Comparison of ENCODE assay signal across 9 cellular contexts in genomic region chr20:63234693-63235398, GRCh38. TPM values are rescaled to one million over a fixed set of nuclear protein-coding genes. Genes with fewer than 3 reads are reported as not detected.
DNase-seq lines count a peak whose midpoint lies in the region; ATAC-seq, FAIRE-seq and TF ChIP-seq lines count a peak whose summit lies in the region.
"Had no signal": no experiment of that assay in that cellular context is flagged by ENCODE, and none has a peak within 500 bp of the region (broad histone marks: within the 10 kb centered on the region; RNA-seq: fewer than 3 reads in every experiment).

No MANE protein-coding gene starts in this region.

- H3K36me3 Mint-ChIP-seq in Calu3 (ENCODE audit: insufficient read depth, unreplicated experiment) (peaks cover 16% of the 10 kb centered on the region), astrocyte (ENCODE audit: low read depth, unreplicated experiment) (no peaks in the 10 kb centered on the region)

- H3K79me2 ChIP-seq in astrocyte (ENCODE audit: insufficient read depth, low read length), result no peaks in the 10 kb centered on the region

- H4K91ac ChIP-seq in mesenchymal stem cell (ENCODE audit: low read length), result peak overlapping the region; percentile 79

- TF ChIP-seq CTCF in Calu3 (IDR thresholded peaks at IDR 0.05; ENCODE audit: unreplicated experiment) (peak; percentile 76), astrocyte (IDR thresholded peaks at IDR 0.05; ENCODE audit: insufficient read depth, low read depth, low read length) (peak; percentile 15)

- H2AK5ac ChIP-seq in mesenchymal stem cell (ENCODE audit: low read length, severe bottlenecking), result peak overlapping the region; percentile 57

- H2AFZ ChIP-seq in astrocyte (ENCODE audit: low read depth, low read length) (no peak overlapping the region), mesenchymal stem cell (ENCODE audit: low read depth, low read length) (peak overlapping the region; percentile 14)

- peak overlapping the region; percentile 10 for H3K27ac Mint-ChIP-seq in Calu3 (ENCODE audit: unreplicated experiment)
- peak overlapping the region; percentile 98 for H3K27ac Mint-ChIP-seq in astrocyte (ENCODE audit: unreplicated experiment)

- BruUV-seq in Calu3 (replicated peaks; lab: Mats Ljungman, UMichigan), result no TSS peak

- H4K20me1 ChIP-seq in astrocyte (ENCODE audit: insufficient read depth, low read length), result no peaks in the 10 kb centered on the region

- intact Hi-C loops in Calu3 (cut with micrococcal nuclease; ENCODE audit: unreplicated experiment), result no loop called here

- peak overlapping the region in 1 of 2 experiments; percentile 7 for H3K14ac ChIP-seq in mesenchymal stem cell (ENCODE audit: low read length in 2 of 2)

- H2BK5ac ChIP-seq in mesenchymal stem cell (ENCODE audit: low read depth, low read length, poor library complexity, severe bottlenecking), result peak overlapping the region; percentile 58

- no peaks in the 10 kb centered on the region for H3K36me3 ChIP-seq in astrocyte (ENCODE audit: insufficient read depth, low read length)
- H3K36me3 ChIP-seq in mesenchymal stem cell (ENCODE audit: control insufficient read depth in 1 of 2, insufficient read depth in 2 of 2, low read depth in 1 of 2, low read length in 2 of 2), result no peaks in the 10 kb centered on the region

- CTCF ChIA-PET in Calu3 (lab: Charles Lee), result interaction anchor here (0.6 to 4.2 kb wide), 7 partner anchors 11 to 614 kb away, joined by 3 to 68 read pairs (median 3); partner anchors contain the start of gene ARFGAP1

- H3K18ac ChIP-seq in mesenchymal stem cell (ENCODE audit: low read depth in 1 of 2, low read length in 2 of 2), result peak overlapping the region; percentile 59 to 92

- no peak overlapping the region for H3K4me3 ChIP-seq in astrocyte (ENCODE audit: insufficient read depth, low read depth, low read length)
- H3K4me3 ChIP-seq in mesenchymal stem cell (ENCODE audit: insufficient read depth in 1 of 2, low read depth in 1 of 2, low read length in 2 of 2), result no peak overlapping the region

- FAIRE-seq in astrocyte (lab: Jason Lieb, UNC), result no peak

- H3K9me3 Mint-ChIP-seq in Calu3 (ENCODE audit: low read depth, unreplicated experiment), result no peaks in the 10 kb centered on the region
- H3K9me3 Mint-ChIP-seq in astrocyte (ENCODE audit: unreplicated experiment), result no peaks in the 10 kb centered on the region

- H3K9ac ChIP-seq in astrocyte (ENCODE audit: low read length) (peak overlapping the region; percentile 35), mesenchymal stem cell (ENCODE audit: low read length) (no peak overlapping the region)

- peaks cover 39% of the 10 kb centered on the region for H3K4me1 Mint-ChIP-seq in Calu3 (ENCODE audit: low read depth, unreplicated experiment)
- peaks cover 34% of the 10 kb centered on the region for H3K4me1 Mint-ChIP-seq in astrocyte (ENCODE audit: low read depth, unreplicated experiment)

- H3K4me1 ChIP-seq in astrocyte (ENCODE audit: insufficient read depth, low read length) (peaks cover 43% of the 10 kb centered on the region), mesenchymal stem cell (ENCODE audit: control insufficient read depth, insufficient read depth, low read depth, low read length) (peaks cover 64% of the 10 kb centered on the region)

- 25% methylated on average over 19 of the region's 20 CpGs for WGBS in mesenchymal stem cell

- peak overlapping the region; percentile 88 to 99 for H2BK12ac ChIP-seq in mesenchymal stem cell (ENCODE audit: low read length in 2 of 2)

- H3K79me1 ChIP-seq in mesenchymal stem cell (replicated peaks; ENCODE audit: low read length, poor library complexity, severe bottlenecking), result no peaks in the 10 kb centered on the region

- H3K9me3 ChIP-seq in astrocyte (ENCODE audit: insufficient read depth, low read depth, low read length) (no peaks in the 10 kb centered on the region), mesenchymal stem cell (ENCODE audit: control insufficient read depth, low read length) (no peaks in the 10 kb centered on the region)

- DNase-seq in Calu3 (peak; percentile 85), HuH-7 (ENCODE audit: low spot score) (peak; percentile 90), astrocyte (ENCODE audit: low read depth) (no peak), mesenchymal stem cell (peak; percentile 44), GF-D8 (lab: John Stamatoyannopoulos, UW) (no peak), NCI-H1436 (lab: John Stamatoyannopoulos, UW) (no peak), glomerular visceral epithelial cell (ENCODE audit: extremely low spot score) (no peak)

- peak overlapping the region; percentile 9 to 54 for H3K4ac ChIP-seq in mesenchymal stem cell (ENCODE audit: low read depth in 1 of 2, low read length in 2 of 2)

- peak overlapping the region; percentile 99 for H2BK15ac ChIP-seq in mesenchymal stem cell (ENCODE audit: low read depth, poor library complexity, severe bottlenecking)

- H3K4me2 ChIP-seq in astrocyte (ENCODE audit: low read length) (no peak overlapping the region), mesenchymal stem cell (ENCODE audit: low read length, poor library complexity, severe bottlenecking) (peak overlapping the region; percentile 20)

- H4K8ac ChIP-seq in mesenchymal stem cell (ENCODE audit: low read length), result peak overlapping the region; percentile 83

- H3K4me3 Mint-ChIP-seq in Calu3 (ENCODE audit: low read depth, unreplicated experiment), result no peak overlapping the region
- no peak overlapping the region for H3K4me3 Mint-ChIP-seq in astrocyte (ENCODE audit: unreplicated experiment)

- H3K27me3 ChIP-seq in astrocyte (ENCODE audit: insufficient read depth, low read length) (no peaks in the 10 kb centered on the region), mesenchymal stem cell (ENCODE audit: control insufficient read depth in 1 of 2, insufficient read depth in 1 of 2, low read length in 2 of 2) (peaks cover 0 to 9% of the 10 kb centered on the region in 2 experiments)

- no peaks in the 10 kb centered on the region for H3K27me3 Mint-ChIP-seq in Calu3 (ENCODE audit: unreplicated experiment)
- no peaks in the 10 kb centered on the region for H3K27me3 Mint-ChIP-seq in astrocyte (ENCODE audit: low read depth, unreplicated experiment)

- peak overlapping the region; percentile 8 for H2BK120ac ChIP-seq in mesenchymal stem cell (ENCODE audit: low read depth, low read length)

- no peak overlapping the region for H3K23ac ChIP-seq in mesenchymal stem cell (ENCODE audit: low read length in 2 of 2)

- no peak for ATAC-seq in HG03457 (IDR thresholded peaks at IDR 0.05; ENCODE audit: unreplicated experiment)

- no peak overlapping the region for H3K27ac ChIP-seq in astrocyte (ENCODE audit: low read depth, low read length)
- H3K27ac ChIP-seq in mesenchymal stem cell (ENCODE audit: low read length, poor library complexity, severe bottlenecking), result peak overlapping the region; percentile 28

RNA-seq across cellular contexts. Expression of gene BIRC7, which starts 0.9 kb away (rescaled TPM):
- 0.26 TPM in 1 of 2 replicates, not detected in the other for total RNA-seq in Calu3 (2022)
- total RNA-seq in astrocyte, result 2.9 and 3.3 TPM in 2 replicates
- polyA plus RNA-seq in mesenchymal stem cell (2013, experiment 1 of 2), result 1.6 TPM
- 1.5 TPM for polyA plus RNA-seq in mesenchymal stem cell (2013, experiment 2 of 2)
- total RNA-seq: dermis microvascular lymphatic vessel endothelial cell had no signal

RNA-seq across cellular contexts. Expression of gene YTHDF1, which starts 18.9 kb away (rescaled TPM):
- total RNA-seq in Calu3 (2022) (93.4 and 94.4 TPM in 2 replicates), astrocyte (98.9 and 107 TPM in 2 replicates)
- 32.3 TPM for polyA plus RNA-seq in mesenchymal stem cell (2013, experiment 1 of 2)
- 32.4 TPM for polyA plus RNA-seq in mesenchymal stem cell (2013, experiment 2 of 2)

RNA-seq across cellular contexts. Expression of gene NKAIN4, which starts 19.4 kb away (rescaled TPM):
- total RNA-seq in Calu3 (2022) (not detected in 2 replicates), astrocyte (146 and 162 TPM in 2 replicates)
- polyA plus RNA-seq in mesenchymal stem cell (2013, experiment 1 of 2), result 0.10 TPM
- polyA plus RNA-seq in mesenchymal stem cell (2013, experiment 2 of 2), result not detected
- total RNA-seq: dermis microvascular lymphatic vessel endothelial cell had no signal

RNA-seq across cellular contexts. Expression of gene ARFGAP1, which starts 37.8 kb away (rescaled TPM):
- 127 and 146 TPM in 2 replicates for total RNA-seq in Calu3 (2022)
- 220 and 225 TPM in 2 replicates for total RNA-seq in astrocyte
- 62.8 TPM for polyA plus RNA-seq in mesenchymal stem cell (2013, experiment 1 of 2)
- polyA plus RNA-seq in mesenchymal stem cell (2013, experiment 2 of 2), result 60.5 TPM

RNA-seq across cellular contexts. Expression of gene COL20A1, which starts 58.1 kb away (rescaled TPM):
- total RNA-seq in Calu3 (2022) (0.44 TPM in 1 of 2 replicates, not detected in the other), astrocyte (3.1 and 5.0 TPM in 2 replicates)
- polyA plus RNA-seq in mesenchymal stem cell (2013, experiment 1 of 2), result not detected
- not detected for polyA plus RNA-seq in mesenchymal stem cell (2013, experiment 2 of 2)
- total RNA-seq: dermis microvascular lymphatic vessel endothelial cell had no signal

Comparison
In these comparisons a context has a peak if more than half of its experiments do, and no peak if none do; other contexts are left out.
1. DNase-seq: peak in Calu3 (single experiment), HuH-7 (single experiment) and mesenchymal stem cell (single experiment); none in astrocyte (single experiment), GF-D8 (single experiment), NCI-H1436 (single experiment) and glomerular visceral epithelial cell (single experiment).
2. RNA of gene NKAIN4, which starts 19.4 kb away (total RNA-seq): 146 to 162 TPM in astrocyte; not detected in Calu3; every median in the first group is over 100 times any median in the second.